Comparison of ENCODE assay signal across 11 cellular contexts in genomic region chr15:42194502-42194901, GRCh38. TPM values are rescaled to one million over a fixed set of nuclear protein-coding genes. Genes with fewer than 3 reads are reported as not detected.
DNase-seq lines count a peak whose midpoint lies in the region; ATAC-seq lines count a peak whose summit lies in the region.
"Had no signal": no experiment of that assay in that cellular context is flagged by ENCODE, and none has a peak within 500 bp of the region (broad histone marks: within the 10 kb centered on the region; RNA-seq: fewer than 3 reads in every experiment).

No MANE protein-coding gene starts in this region.

- WGBS in mesendoderm (ENCODE audit: extremely low coverage, insufficient coverage, low lambda C conversion rate), result no CpG with 5 or more reads among the region's 5 CpGs

- H3K23ac ChIP-seq in mesendoderm (ENCODE audit: low read length), result no peak overlapping the region

- H3K27ac ChIP-seq in mesendoderm (ENCODE audit: low read depth, low read length) (no peak overlapping the region), SJCRH30 (no peak overlapping the region)
- H3K27ac ChIP-seq: gastrocnemius medialis, parathyroid adenoma had no signal

- no peak overlapping the region for H3K4me3 ChIP-seq in adipocyte (ENCODE audit: low read length)
- no peak overlapping the region for H3K4me3 ChIP-seq in mesendoderm (ENCODE audit: low read length)
- no peak overlapping the region for H3K4me3 ChIP-seq in SJCRH30
- H3K4me3 ChIP-seq: gastrocnemius medialis had no signal

- peaks cover 41% of the 10 kb centered on the region for H3K36me3 ChIP-seq in adipocyte (ENCODE audit: control insufficient read depth, insufficient read depth, low read length, severe bottlenecking)
- H3K36me3 ChIP-seq in mesendoderm (ENCODE audit: control insufficient read depth, insufficient read depth, low read length), result no peaks in the 10 kb centered on the region
- peaks cover 5% of the 10 kb centered on the region for H3K36me3 ChIP-seq in SJCRH30

- H2BK15ac ChIP-seq in mesendoderm (replicated peaks; ENCODE audit: low read depth), result no peak overlapping the region

- no peak overlapping the region for H3K4me2 ChIP-seq in mesendoderm (ENCODE audit: low read length)

- H3K9ac ChIP-seq in adipocyte (ENCODE audit: low read length) (no peak overlapping the region), mesendoderm (ENCODE audit: low read length) (no peak overlapping the region)
- H3K9ac ChIP-seq: parathyroid adenoma had no signal

- H3K18ac ChIP-seq in mesendoderm (ENCODE audit: low read length), result no peak overlapping the region

- H3K4ac ChIP-seq in mesendoderm (ENCODE audit: low read depth, low read length), result no peak overlapping the region

- no peak for ATAC-seq in GM19467 (IDR thresholded peaks at IDR 0.05; ENCODE audit: unreplicated experiment)

- H3K4me1 ChIP-seq in adipocyte (ENCODE audit: control insufficient read depth, insufficient read depth, low read length), result peaks cover 19% of the 10 kb centered on the region
- H3K4me1 ChIP-seq in mesendoderm (ENCODE audit: control insufficient read depth, low read depth, low read length), result no peaks in the 10 kb centered on the region
- no peaks in the 10 kb centered on the region for H3K4me1 ChIP-seq in SJCRH30
- H3K4me1 ChIP-seq: gastrocnemius medialis had no signal

- no peaks in the 10 kb centered on the region for H3K79me1 ChIP-seq in mesendoderm (ENCODE audit: low read length)

- no peak overlapping the region for H3K56ac ChIP-seq in mesendoderm (ENCODE audit: low read length)

- H4K5ac ChIP-seq in mesendoderm (ENCODE audit: low read length), result no peak overlapping the region

- H4K8ac ChIP-seq in mesendoderm (ENCODE audit: low read depth, low read length), result no peak overlapping the region

- peak; percentile 74 for DNase-seq in ELR (ENCODE audit: low read depth)
- DNase-seq in LHCN-M2 (ENCODE audit: low read depth), result peak; percentile 67
- DNase-seq in adipocyte (ENCODE audit: low read depth), result peak; percentile 76
- peak; percentile 39 for DNase-seq in mesendoderm
- DNase-seq in GF-D8 (lab: John Stamatoyannopoulos, UW), result no peak
- DNase-seq in SJCRH30, result no peak
- DNase-seq: NCI-H1417 had no signal

- no peak overlapping the region for H2AK5ac ChIP-seq in mesendoderm (ENCODE audit: low read length)

- no peak overlapping the region for H2BK120ac ChIP-seq in mesendoderm (ENCODE audit: low read depth, low read length)

- H3K79me2 ChIP-seq in mesendoderm (ENCODE audit: control insufficient read depth, insufficient read depth, low read length), result no peaks in the 10 kb centered on the region

- H3K9me3 ChIP-seq in adipocyte (ENCODE audit: control insufficient read depth, low read length) (no peaks in the 10 kb centered on the region), SJCRH30 (replicated peaks) (peaks cover 6% of the 10 kb centered on the region; the same call in 1 of the 2 replicates)
- H3K9me3 ChIP-seq: gastrocnemius medialis had no signal

- H2BK5ac ChIP-seq in mesendoderm (ENCODE audit: low read length), result no peak overlapping the region

- no peaks in the 10 kb centered on the region for H3K27me3 ChIP-seq in adipocyte (replicated peaks; ENCODE audit: control insufficient read depth, insufficient read depth, low read length)
- no peaks in the 10 kb centered on the region for H3K27me3 ChIP-seq in mesendoderm (ENCODE audit: insufficient read depth, low read length, poor library complexity)
- no peaks in the 10 kb centered on the region for H3K27me3 ChIP-seq in SJCRH30
- H3K27me3 ChIP-seq: gastrocnemius medialis had no signal

RNA-seq across cellular contexts. Expression of gene VPS39, which starts 13.6 kb away (rescaled TPM):
- 31.1 and 40.4 TPM in 2 replicates for total RNA-seq in LHCN-M2 (2014; rRNA removed)
- polyA plus RNA-seq in LHCN-M2 (2012), result 27.9 TPM
- 17.0 TPM for polyA plus RNA-seq in mesendoderm (2013, experiment 1 of 2)
- polyA plus RNA-seq in mesendoderm (2013, experiment 2 of 2), result 17.9 TPM
- total RNA-seq in SJCRH30 (2014; rRNA removed; shearing (Covaris generic)), result 26.1 and 29.3 TPM in 2 replicates

RNA-seq across cellular contexts. Expression of gene PLA2G4F, which starts 38.1 kb away (rescaled TPM):
- not detected in 2 replicates for total RNA-seq in LHCN-M2 (2014; rRNA removed)
- not detected for polyA plus RNA-seq in LHCN-M2 (2012)
- 0.01 TPM for polyA plus RNA-seq in mesendoderm (2013, experiment 1 of 2)
- 0.07 TPM for polyA plus RNA-seq in mesendoderm (2013, experiment 2 of 2)
- total RNA-seq in SJCRH30 (2014; rRNA removed; shearing (Covaris generic)), result not detected in 2 replicates
- total RNA-seq: G401 had no signal

Comparison
In these comparisons a context has a peak if more than half of its experiments do, and no peak if none do; other contexts are left out.
1. DNase-seq: peak in ELR (single experiment), LHCN-M2 (single experiment), adipocyte (single experiment) and mesendoderm (single experiment); none in GF-D8 (single experiment) and SJCRH30 (0 of 2).